ENCODE assay signal across 1 cellular context in genomic region chr12:12356886-12357696, GRCh38.
TF ChIP-seq lines count a peak whose summit lies in the region.

BORCS5 (plus strand) TSS chr12:12357078; CDS start chr12:12357452, 374 bp downstream.

TF ChIP-seq in K562, 482 proteins besides CTCF, POLR2A, EP300 and RAD21 (continued from another document and continues in another):
- TF ChIP-seq DLX4 (CRISPR knock-in tag; IDR thresholded peaks at IDR 0.05), result no peak
- TF ChIP-seq POLR2AphosphoS5 (IDR thresholded peaks at IDR 0.05; ENCODE audit: control insufficient read depth, insufficient read depth, low read depth, low read length), result peak; percentile 83
- TF ChIP-seq ETS2 (tag; IDR thresholded peaks at IDR 0.05; ENCODE audit: borderline replicate concordance, poor library complexity, severe bottlenecking), result no peak
- TF ChIP-seq THRB (CRISPR knock-in tag; conservative IDR thresholded peaks at IDR 0.05), result no peak
- no peak for TF ChIP-seq NR2F6 (CRISPR knock-in tag; IDR thresholded peaks at IDR 0.05)
- TF ChIP-seq ZNF449 (CRISPR knock-in tag; IDR thresholded peaks at IDR 0.05), result no peak
- TF ChIP-seq ZNF408 (CRISPR knock-in tag; IDR thresholded peaks at IDR 0.05; ENCODE audit: low read depth), result no peak
- no peak for TF ChIP-seq TEAD2 (tag; IDR thresholded peaks at IDR 0.05)
- no peak for TF ChIP-seq EWSR1 (IDR thresholded peaks at IDR 0.05; ENCODE audit: borderline replicate concordance, low read depth, partially characterized antibody)
- TF ChIP-seq GTF2F1 (IDR thresholded peaks at IDR 0.05; ENCODE audit: low read depth, low read length), result peak; percentile 20; the same call in 1 of the 2 replicates
- peak; percentile 92 for TF ChIP-seq THAP12 (CRISPR knock-in tag; IDR thresholded peaks at IDR 0.05)
- no peak for TF ChIP-seq FOXP4 (CRISPR knock-in tag; IDR thresholded peaks at IDR 0.05; ENCODE audit: borderline replicate concordance)
- TF ChIP-seq MBD2 (IDR thresholded peaks at IDR 0.05; ENCODE audit: borderline replicate concordance, low read depth), result peak; percentile 51; the same call in 1 of the 2 replicates
- no peak for TF ChIP-seq ZNF280A (IDR thresholded peaks at IDR 0.05; ENCODE audit: low read depth, partially characterized antibody)
- no peak for TF ChIP-seq ZNF174 (CRISPR knock-in tag; IDR thresholded peaks at IDR 0.05)
- TF ChIP-seq ZNF407 (IDR thresholded peaks at IDR 0.05; ENCODE audit: low read depth), result no peak
- peak; percentile 28; the same call in 1 of the 2 replicates for TF ChIP-seq NFRKB (IDR thresholded peaks at IDR 0.05; ENCODE audit: low read depth)
- TF ChIP-seq BRF1 (IDR thresholded peaks at IDR 0.05; ENCODE audit: borderline replicate concordance, extremely low read depth, insufficient read length), result no peak
- TF ChIP-seq GMEB1 (CRISPR knock-in tag; IDR thresholded peaks at IDR 0.05), result peak; percentile 87
- TF ChIP-seq BHLHE40 (IDR thresholded peaks at IDR 0.05; ENCODE audit: low read length), result peak; percentile 58; the same call in 1 of the 2 replicates
